In the genomic region with DNA sequence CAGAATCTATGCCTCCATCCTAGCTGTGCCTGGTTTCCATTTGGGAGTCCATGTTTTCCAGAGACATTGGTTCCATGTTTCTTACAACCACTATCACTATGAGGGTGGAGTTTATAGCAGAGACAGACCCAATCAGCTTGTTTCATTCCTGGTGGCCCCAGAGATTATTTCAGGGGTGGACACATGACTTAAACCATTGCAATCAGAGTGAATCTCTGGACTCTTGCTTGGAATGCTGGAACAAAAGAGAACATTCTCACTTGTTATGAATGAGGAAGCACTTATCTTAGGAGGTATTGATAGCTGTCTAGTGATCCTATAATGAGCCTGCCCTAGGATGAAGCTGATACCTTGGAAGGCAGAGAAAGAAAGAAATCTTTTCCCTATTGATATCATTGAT, we compare ENCODE assay signal across 5 cellular contexts.
"Had no signal": no experiment of that assay in that cellular context is flagged by ENCODE, and none has a peak within 500 bp of the region (broad histone marks: within the 10 kb centered on the region; RNA-seq: fewer than 3 reads in every experiment).

No MANE protein-coding gene starts in this region.

- DNase-seq: IMR-90, KBM-7, KG1 had no signal

- ATAC-seq: HepG2, K562 had no signal
